In the genomic region with DNA sequence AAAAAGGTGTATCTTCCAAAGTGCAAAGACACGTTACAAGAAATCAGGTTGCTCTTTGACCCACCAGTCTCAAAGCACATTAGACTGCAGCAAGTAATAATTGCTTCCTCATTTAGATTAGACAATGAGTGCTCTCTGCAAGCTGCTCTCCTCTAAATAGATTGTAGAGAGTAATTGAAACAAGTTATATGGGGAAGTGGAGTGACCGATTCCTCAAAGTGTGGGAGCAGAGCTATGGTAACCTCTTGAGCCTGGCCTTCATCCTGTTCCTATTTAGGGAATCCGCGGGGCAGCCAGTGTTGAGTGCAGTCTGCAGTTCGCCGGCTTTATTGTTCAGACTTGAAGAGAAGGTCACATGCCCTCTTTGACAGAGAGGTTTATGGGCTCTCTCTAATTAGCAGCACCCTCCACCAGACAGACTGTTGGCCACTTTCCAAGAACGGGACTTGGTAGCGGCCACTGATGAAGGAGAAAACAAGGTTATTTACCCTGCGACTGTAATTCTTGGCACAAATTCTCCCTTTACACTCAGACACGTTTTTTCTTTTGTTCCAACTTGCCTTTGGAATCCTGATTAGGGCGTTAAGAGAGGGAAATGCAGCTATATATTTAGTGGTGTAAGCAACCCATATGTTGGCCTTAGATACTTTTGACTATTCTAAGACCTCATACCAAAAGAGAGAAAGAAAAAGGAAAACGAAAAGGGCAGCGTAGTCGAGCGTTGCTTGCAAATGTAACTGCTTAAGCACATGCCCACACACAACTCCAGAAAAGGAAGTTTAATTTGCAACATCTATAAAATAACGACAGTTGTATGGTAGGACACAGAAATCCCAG, we compare ENCODE assay signal across 1 cellular context.
TF ChIP-seq lines count a peak whose summit lies in the region.

No MANE protein-coding gene starts in this region.

TF ChIP-seq in GM12878, 131 proteins besides CTCF, POLR2A, EP300 and RAD21 (continued from another document and continues in another):
- TF ChIP-seq RFX5 (IDR thresholded peaks at IDR 0.05; ENCODE audit: low read depth, low read length) (no peak), ZSCAN29 (IDR thresholded peaks at IDR 0.05) (no peak), MEF2A (IDR thresholded peaks at IDR 0.05; ENCODE audit: insufficient read depth, low read depth, low read length) (peak; percentile 77), EZH2 (IDR thresholded peaks at IDR 0.05; ENCODE audit: borderline replicate concordance, control insufficient read depth, low read depth, low read length) (no peak), FOXM1 (IDR thresholded peaks at IDR 0.05; ENCODE audit: low read depth, low read length) (no peak; the same call in 1 of the 2 replicates), HDAC2 (IDR thresholded peaks at IDR 0.05) (no peak), BMI1 (IDR thresholded peaks at IDR 0.05; ENCODE audit: borderline replicate concordance) (no peak), SMARCA5 (IDR thresholded peaks at IDR 0.05) (no peak), ZNF207 (IDR thresholded peaks at IDR 0.05; ENCODE audit: borderline replicate concordance) (no peak), CBX3 (IDR thresholded peaks at IDR 0.05; ENCODE audit: borderline replicate concordance, low read depth) (no peak), DPF2 (IDR thresholded peaks at IDR 0.05) (peak; percentile 36; the same call in 1 of the 2 replicates), ZNF274 (IDR thresholded peaks at IDR 0.05; ENCODE audit: insufficient read depth, insufficient read length) (no peak), CEBPB (IDR thresholded peaks at IDR 0.05; ENCODE audit: borderline replicate concordance in 1 of 2, low read depth in 2 of 2, low read length in 2 of 2) (no peak), EGR1 (IDR thresholded peaks at IDR 0.05; ENCODE audit: borderline replicate concordance in 1 of 2, low read depth in 2 of 2, low read length in 2 of 2) (no peak), TCF3 (IDR thresholded peaks at IDR 0.05; ENCODE audit: borderline replicate concordance, insufficient read depth, low read depth, low read length) (no peak), RAD51 (IDR thresholded peaks at IDR 0.05) (peak; percentile 86), ZZZ3 (IDR thresholded peaks at IDR 0.05; ENCODE audit: control insufficient read depth, insufficient read length, low read depth) (no peak), MYC (IDR thresholded peaks at IDR 0.05; ENCODE audit: insufficient read depth, insufficient read length, insufficient replicate concordance, low read length, severe bottlenecking) (no peak), CHD1 (IDR thresholded peaks at IDR 0.05; ENCODE audit: low read depth, low read length) (no peak), MTA2 (IDR thresholded peaks at IDR 0.05; ENCODE audit: low read depth) (peak; percentile 62), SPI1 (IDR thresholded peaks at IDR 0.05; ENCODE audit: borderline replicate concordance, insufficient read depth, low read depth, low read length) (peak; percentile 83), GABPA (IDR thresholded peaks at IDR 0.05; ENCODE audit: low read depth) (no peak), CREM (IDR thresholded peaks at IDR 0.05; ENCODE audit: low read depth) (peak; percentile 30; the same call in 1 of the 2 replicates), NR2C2 (IDR thresholded peaks at IDR 0.05; ENCODE audit: borderline replicate concordance, control insufficient read depth, insufficient read length, low read depth) (no peak), NBN (IDR thresholded peaks at IDR 0.05) (no peak), ETV6 (conservative IDR thresholded peaks at IDR 0.05 in 1 of 2, IDR thresholded peaks at IDR 0.05 in 1 of 2; ENCODE audit: borderline replicate concordance in 1 of 2, low read depth in 1 of 2) (0 out of 4 replicates have a peak, but pooled peaks of 1 of the 2 experiments have one; percentile 4), NFYA (IDR thresholded peaks at IDR 0.05; ENCODE audit: borderline replicate concordance, low read depth, low read length) (no peak), NRF1 (conservative IDR thresholded peaks at IDR 0.05; ENCODE audit: low read depth, low read length) (no peak), SUPT20H (IDR thresholded peaks at IDR 0.05; ENCODE audit: borderline replicate concordance, control insufficient read depth, low read depth, low read length) (no peak)
- TF ChIP-seq, protein P1, sequence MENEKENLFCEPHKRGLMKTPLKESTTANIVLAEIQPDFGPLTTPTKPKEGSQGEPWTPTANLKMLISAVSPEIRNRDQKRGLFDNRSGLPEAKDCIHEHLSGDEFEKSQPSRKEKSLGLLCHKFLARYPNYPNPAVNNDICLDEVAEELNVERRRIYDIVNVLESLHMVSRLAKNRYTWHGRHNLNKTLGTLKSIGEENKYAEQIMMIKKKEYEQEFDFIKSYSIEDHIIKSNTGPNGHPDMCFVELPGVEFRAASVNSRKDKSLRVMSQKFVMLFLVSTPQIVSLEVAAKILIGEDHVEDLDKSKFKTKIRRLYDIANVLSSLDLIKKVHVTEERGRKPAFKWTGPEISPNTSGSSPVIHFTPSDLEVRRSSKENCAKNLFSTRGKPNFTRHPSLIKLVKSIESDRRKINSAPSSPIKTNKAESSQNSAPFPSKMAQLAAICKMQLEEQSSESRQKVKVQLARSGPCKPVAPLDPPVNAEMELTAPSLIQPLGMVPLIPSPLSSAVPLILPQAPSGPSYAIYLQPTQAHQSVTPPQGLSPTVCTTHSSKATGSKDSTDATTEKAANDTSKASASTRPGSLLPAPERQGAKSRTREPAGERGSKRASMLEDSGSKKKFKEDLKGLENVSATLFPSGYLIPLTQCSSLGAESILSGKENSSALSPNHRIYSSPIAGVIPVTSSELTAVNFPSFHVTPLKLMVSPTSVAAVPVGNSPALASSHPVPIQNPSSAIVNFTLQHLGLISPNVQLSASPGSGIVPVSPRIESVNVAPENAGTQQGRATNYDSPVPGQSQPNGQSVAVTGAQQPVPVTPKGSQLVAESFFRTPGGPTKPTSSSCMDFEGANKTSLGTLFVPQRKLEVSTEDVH (IDR thresholded peaks at IDR 0.05; ENCODE audit: low read depth, partially characterized antibody): no peak
- TF ChIP-seq, protein P2, sequence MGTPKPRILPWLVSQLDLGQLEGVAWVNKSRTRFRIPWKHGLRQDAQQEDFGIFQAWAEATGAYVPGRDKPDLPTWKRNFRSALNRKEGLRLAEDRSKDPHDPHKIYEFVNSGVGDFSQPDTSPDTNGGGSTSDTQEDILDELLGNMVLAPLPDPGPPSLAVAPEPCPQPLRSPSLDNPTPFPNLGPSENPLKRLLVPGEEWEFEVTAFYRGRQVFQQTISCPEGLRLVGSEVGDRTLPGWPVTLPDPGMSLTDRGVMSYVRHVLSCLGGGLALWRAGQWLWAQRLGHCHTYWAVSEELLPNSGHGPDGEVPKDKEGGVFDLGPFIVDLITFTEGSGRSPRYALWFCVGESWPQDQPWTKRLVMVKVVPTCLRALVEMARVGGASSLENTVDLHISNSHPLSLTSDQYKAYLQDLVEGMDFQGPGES (IDR thresholded peaks at IDR 0.05): no peak
- TF ChIP-seq, protein P3, sequence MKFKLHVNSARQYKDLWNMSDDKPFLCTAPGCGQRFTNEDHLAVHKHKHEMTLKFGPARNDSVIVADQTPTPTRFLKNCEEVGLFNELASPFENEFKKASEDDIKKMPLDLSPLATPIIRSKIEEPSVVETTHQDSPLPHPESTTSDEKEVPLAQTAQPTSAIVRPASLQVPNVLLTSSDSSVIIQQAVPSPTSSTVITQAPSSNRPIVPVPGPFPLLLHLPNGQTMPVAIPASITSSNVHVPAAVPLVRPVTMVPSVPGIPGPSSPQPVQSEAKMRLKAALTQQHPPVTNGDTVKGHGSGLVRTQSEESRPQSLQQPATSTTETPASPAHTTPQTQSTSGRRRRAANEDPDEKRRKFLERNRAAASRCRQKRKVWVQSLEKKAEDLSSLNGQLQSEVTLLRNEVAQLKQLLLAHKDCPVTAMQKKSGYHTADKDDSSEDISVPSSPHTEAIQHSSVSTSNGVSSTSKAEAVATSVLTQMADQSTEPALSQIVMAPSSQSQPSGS (IDR thresholded peaks at IDR 0.05; ENCODE audit: low read length): no peak
- TF ChIP-seq, protein P4, sequence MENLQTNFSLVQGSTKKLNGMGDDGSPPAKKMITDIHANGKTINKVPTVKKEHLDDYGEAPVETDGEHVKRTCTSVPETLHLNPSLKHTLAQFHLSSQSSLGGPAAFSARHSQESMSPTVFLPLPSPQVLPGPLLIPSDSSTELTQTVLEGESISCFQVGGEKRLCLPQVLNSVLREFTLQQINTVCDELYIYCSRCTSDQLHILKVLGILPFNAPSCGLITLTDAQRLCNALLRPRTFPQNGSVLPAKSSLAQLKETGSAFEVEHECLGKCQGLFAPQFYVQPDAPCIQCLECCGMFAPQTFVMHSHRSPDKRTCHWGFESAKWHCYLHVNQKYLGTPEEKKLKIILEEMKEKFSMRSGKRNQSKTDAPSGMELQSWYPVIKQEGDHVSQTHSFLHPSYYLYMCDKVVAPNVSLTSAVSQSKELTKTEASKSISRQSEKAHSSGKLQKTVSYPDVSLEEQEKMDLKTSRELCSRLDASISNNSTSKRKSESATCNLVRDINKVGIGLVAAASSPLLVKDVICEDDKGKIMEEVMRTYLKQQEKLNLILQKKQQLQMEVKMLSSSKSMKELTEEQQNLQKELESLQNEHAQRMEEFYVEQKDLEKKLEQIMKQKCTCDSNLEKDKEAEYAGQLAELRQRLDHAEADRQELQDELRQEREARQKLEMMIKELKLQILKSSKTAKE (IDR thresholded peaks at IDR 0.05; ENCODE audit: low read depth, poor library complexity, severe bottlenecking): peak; percentile 13
- TF ChIP-seq, protein P5, sequence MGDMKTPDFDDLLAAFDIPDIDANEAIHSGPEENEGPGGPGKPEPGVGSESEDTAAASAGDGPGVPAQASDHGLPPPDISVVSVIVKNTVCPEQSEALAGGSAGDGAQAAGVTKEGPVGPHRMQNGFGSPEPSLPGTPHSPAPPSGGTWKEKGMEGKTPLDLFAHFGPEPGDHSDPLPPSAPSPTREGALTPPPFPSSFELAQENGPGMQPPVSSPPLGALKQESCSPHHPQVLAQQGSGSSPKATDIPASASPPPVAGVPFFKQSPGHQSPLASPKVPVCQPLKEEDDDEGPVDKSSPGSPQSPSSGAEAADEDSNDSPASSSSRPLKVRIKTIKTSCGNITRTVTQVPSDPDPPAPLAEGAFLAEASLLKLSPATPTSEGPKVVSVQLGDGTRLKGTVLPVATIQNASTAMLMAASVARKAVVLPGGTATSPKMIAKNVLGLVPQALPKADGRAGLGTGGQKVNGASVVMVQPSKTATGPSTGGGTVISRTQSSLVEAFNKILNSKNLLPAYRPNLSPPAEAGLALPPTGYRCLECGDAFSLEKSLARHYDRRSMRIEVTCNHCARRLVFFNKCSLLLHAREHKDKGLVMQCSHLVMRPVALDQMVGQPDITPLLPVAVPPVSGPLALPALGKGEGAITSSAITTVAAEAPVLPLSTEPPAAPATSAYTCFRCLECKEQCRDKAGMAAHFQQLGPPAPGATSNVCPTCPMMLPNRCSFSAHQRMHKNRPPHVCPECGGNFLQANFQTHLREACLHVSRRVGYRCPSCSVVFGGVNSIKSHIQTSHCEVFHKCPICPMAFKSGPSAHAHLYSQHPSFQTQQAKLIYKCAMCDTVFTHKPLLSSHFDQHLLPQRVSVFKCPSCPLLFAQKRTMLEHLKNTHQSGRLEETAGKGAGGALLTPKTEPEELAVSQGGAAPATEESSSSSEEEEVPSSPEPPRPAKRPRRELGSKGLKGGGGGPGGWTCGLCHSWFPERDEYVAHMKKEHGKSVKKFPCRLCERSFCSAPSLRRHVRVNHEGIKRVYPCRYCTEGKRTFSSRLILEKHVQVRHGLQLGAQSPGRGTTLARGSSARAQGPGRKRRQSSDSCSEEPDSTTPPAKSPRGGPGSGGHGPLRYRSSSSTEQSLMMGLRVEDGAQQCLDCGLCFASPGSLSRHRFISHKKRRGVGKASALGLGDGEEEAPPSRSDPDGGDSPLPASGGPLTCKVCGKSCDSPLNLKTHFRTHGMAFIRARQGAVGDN (IDR thresholded peaks at IDR 0.05): 0 out of 2 replicates have a peak, but pooled peaks have one; percentile 39
- TF ChIP-seq, protein P6, sequence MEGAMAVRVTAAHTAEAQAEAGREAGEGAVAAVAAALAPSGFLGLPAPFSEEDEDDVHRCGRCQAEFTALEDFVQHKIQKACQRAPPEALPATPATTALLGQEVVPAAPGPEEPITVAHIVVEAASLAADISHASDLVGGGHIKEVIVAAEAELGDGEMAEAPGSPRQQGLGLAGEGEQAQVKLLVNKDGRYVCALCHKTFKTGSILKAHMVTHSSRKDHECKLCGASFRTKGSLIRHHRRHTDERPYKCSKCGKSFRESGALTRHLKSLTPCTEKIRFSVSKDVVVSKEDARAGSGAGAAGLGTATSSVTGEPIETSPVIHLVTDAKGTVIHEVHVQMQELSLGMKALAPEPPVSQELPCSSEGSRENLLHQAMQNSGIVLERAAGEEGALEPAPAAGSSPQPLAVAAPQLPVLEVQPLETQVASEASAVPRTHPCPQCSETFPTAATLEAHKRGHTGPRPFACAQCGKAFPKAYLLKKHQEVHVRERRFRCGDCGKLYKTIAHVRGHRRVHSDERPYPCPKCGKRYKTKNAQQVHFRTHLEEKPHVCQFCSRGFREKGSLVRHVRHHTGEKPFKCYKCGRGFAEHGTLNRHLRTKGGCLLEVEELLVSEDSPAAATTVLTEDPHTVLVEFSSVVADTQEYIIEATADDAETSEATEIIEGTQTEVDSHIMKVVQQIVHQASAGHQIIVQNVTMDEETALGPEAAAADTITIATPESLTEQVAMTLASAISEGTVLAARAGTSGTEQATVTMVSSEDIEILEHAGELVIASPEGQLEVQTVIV (IDR thresholded peaks at IDR 0.05; ENCODE audit: borderline replicate concordance, partially characterized antibody): no peak
- TF ChIP-seq, protein P7, sequence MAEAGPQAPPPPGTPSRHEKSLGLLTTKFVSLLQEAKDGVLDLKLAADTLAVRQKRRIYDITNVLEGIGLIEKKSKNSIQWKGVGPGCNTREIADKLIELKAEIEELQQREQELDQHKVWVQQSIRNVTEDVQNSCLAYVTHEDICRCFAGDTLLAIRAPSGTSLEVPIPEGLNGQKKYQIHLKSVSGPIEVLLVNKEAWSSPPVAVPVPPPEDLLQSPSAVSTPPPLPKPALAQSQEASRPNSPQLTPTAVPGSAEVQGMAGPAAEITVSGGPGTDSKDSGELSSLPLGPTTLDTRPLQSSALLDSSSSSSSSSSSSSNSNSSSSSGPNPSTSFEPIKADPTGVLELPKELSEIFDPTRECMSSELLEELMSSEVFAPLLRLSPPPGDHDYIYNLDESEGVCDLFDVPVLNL (IDR thresholded peaks at IDR 0.05; ENCODE audit: low read depth, low read length): no peak
- TF ChIP-seq, protein P8, sequence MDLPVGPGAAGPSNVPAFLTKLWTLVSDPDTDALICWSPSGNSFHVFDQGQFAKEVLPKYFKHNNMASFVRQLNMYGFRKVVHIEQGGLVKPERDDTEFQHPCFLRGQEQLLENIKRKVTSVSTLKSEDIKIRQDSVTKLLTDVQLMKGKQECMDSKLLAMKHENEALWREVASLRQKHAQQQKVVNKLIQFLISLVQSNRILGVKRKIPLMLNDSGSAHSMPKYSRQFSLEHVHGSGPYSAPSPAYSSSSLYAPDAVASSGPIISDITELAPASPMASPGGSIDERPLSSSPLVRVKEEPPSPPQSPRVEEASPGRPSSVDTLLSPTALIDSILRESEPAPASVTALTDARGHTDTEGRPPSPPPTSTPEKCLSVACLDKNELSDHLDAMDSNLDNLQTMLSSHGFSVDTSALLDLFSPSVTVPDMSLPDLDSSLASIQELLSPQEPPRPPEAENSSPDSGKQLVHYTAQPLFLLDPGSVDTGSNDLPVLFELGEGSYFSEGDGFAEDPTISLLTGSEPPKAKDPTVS (IDR thresholded peaks at IDR 0.05; ENCODE audit: low read depth, low read length): no peak
- TF ChIP-seq, protein P9, sequence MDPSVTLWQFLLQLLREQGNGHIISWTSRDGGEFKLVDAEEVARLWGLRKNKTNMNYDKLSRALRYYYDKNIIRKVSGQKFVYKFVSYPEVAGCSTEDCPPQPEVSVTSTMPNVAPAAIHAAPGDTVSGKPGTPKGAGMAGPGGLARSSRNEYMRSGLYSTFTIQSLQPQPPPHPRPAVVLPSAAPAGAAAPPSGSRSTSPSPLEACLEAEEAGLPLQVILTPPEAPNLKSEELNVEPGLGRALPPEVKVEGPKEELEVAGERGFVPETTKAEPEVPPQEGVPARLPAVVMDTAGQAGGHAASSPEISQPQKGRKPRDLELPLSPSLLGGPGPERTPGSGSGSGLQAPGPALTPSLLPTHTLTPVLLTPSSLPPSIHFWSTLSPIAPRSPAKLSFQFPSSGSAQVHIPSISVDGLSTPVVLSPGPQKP (IDR thresholded peaks at IDR 0.05; ENCODE audit: low read depth, low read length): no peak
